ENCODE assay signal across 8 cellular contexts in the genomic region with DNA sequence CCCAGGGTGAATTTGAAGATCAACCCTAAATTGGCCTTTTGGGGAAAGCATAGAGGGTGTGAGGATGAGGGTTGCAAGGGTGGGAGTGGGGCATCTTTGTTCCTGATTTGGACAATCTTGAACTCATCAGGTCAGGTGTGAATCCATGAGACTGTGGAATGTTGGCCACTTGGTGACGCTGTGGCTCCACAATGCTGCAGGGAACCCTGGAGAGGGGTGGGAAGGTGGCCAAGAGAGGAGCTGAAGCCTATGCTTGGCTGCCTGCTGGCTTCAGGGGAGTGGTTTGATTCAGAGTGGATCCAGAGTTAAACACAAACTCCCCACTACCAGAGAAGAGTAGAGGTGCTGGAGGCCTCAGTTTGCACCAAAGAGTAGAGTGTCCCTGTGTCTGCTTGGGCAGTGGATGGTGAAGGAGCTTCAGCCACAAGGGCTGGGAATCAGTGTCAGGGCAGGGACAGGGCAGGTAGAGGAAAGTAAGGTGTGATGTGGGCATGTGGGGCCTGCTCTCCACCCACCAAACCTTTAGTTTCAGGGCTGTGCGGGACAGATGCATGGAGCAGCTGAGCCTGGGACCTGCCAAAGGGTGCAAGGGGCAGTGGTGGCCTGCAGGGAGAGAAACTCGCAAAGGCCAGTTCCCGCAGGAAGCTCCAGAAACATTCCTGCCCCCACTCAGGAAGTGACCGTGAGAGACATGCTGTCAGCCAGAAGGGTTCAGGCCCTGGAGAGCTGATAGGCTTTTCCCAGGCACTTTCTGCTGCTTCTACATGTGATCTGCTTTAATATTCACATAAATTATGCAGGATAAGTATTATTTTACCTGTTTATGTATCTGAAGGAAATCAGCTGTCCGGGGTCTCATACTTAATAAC.
DNase-seq lines count a peak whose midpoint lies in the region; ATAC-seq, FAIRE-seq and TF ChIP-seq lines count a peak whose summit lies in the region.

No MANE protein-coding gene starts in this region.

- FAIRE-seq in small intestine (lab: Jason Lieb, UNC): no peak

- H3K4me3 ChIP-seq in HFF-Myc (replicated peaks; ENCODE audit: low read depth, low read length) (no peak overlapping the region), WERI-Rb-1 (ENCODE audit: low read depth, low read length) (no peak overlapping the region), small intestine (ENCODE audit: low read depth in 1 of 2, low read length in 2 of 2) (no peak overlapping the region)

- ATAC-seq in HG03469 (IDR thresholded peaks at IDR 0.05; ENCODE audit: unreplicated experiment): no peak
- ATAC-seq in GM18505 (IDR thresholded peaks at IDR 0.05; ENCODE audit: unreplicated experiment): no peak
- ATAC-seq in GM21619 (IDR thresholded peaks at IDR 0.05; ENCODE audit: unreplicated experiment): no peak

- H3K27ac ChIP-seq in WERI-Rb-1 (peak overlapping the region; percentile 63), small intestine (ENCODE audit: low read depth in 1 of 2, low read length in 1 of 2) (no peak overlapping the region)

- H3K27me3 ChIP-seq in WERI-Rb-1 (ENCODE audit: insufficient read depth, low read depth, severe bottlenecking) (no peaks in the 10 kb centered on the region), small intestine (ENCODE audit: control insufficient read depth in 2 of 2, insufficient read depth in 2 of 2, low read length in 2 of 2) (no peaks in the 10 kb centered on the region)

- peak; percentile 88 for DNase-seq in COR-L47 (lab: John Stamatoyannopoulos, UW)
- DNase-seq in HFF-Myc (ENCODE audit: extremely low read depth, low read depth): no peak
- peak; percentile 94 for DNase-seq in WERI-Rb-1
- DNase-seq in kidney tubule cell (ENCODE audit: low spot score): peak; percentile 71
- no peak for DNase-seq in small intestine

- 61 to 88% (median 83%) methylated on average over 6 of the region's 6 CpGs for WGBS in small intestine, 3 donors

- H3K9me3 ChIP-seq in WERI-Rb-1 (ENCODE audit: severe bottlenecking) (no peaks in the 10 kb centered on the region), small intestine (ENCODE audit: control insufficient read depth, low read depth) (no peaks in the 10 kb centered on the region)

- no peak for TF ChIP-seq POLR2A in GM18505 (IDR thresholded peaks at IDR 0.05; ENCODE audit: borderline replicate concordance, extremely low read depth, insufficient read depth, insufficient read length)

- peak; percentile 35 for TF ChIP-seq CTCF in HFF-Myc (IDR thresholded peaks at IDR 0.05; ENCODE audit: low read depth, low read length, missing control alignments)
- peak; percentile 96 for TF ChIP-seq CTCF in WERI-Rb-1 (IDR thresholded peaks at IDR 0.05; ENCODE audit: low read depth, low read length)

- H3K36me3 ChIP-seq in WERI-Rb-1 (no peaks in the 10 kb centered on the region), small intestine (ENCODE audit: control insufficient read depth in 2 of 2, insufficient read depth in 2 of 2, low read length in 2 of 2) (no peaks in the 10 kb centered on the region)

- no peaks in the 10 kb centered on the region for H3K4me1 ChIP-seq in small intestine (ENCODE audit: control insufficient read depth in 2 of 2, insufficient read depth in 1 of 2, low read depth in 1 of 2, low read length in 1 of 2)

Comparison
In these comparisons a context has a peak if more than half of its experiments do, and no peak if none do; other contexts are left out.
1. DNase-seq: peak in COR-L47 (single experiment), WERI-Rb-1 (single experiment) and kidney tubule cell (single experiment); none in HFF-Myc (single experiment) and small intestine (single experiment).